Comparison of ENCODE assay signal across 16 cellular contexts in the genomic region with DNA sequence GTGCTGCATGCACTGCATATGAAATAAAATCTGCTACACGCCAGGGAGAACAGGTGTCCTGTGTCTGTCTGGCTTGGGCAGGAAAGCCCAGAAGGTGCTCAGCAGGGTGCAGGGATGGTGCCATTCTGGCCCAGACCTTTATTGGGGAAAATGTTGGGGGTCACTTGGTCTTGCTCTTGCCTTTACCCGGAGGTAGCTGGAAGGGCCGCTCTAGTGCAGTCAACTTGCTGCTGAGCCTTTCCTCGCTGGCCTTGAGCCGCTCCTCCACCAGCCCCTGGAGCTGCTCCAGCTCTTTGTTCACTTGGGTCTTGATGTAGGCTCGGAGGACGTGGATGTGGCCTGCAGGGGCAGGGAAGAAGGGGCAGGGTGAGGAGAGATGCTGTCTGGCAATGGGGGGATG.
"Had no signal": no experiment of that assay in that cellular context is flagged by ENCODE, and none has a peak within 500 bp of the region (broad histone marks: within the 10 kb centered on the region; RNA-seq: fewer than 3 reads in every experiment).

No MANE protein-coding gene starts in this region.

- H3K4me3 Mint-ChIP-seq: activated naive CD4-positive, alpha-beta T cell treated with anti-CD3 and anti-CD28 coated beads for 36 hours; stimulated activated memory B cell treated with anti-CD40 and anti-IgM and Interleukin-4, amounts not matched to agents 10 μg/mL and 1 μg/mL and 100 μg/mL, for 72 hours had no signal

- H3K9me3 ChIP-seq: body of pancreas, colonic mucosa, gastrocnemius medialis, left ventricle myocardium inferior, pancreas, right lobe of liver had no signal

- DNase-seq: activated CD4-positive, alpha-beta T cell treated with anti-CD3 and anti-CD28 coated beads for 1 hour; activated CD4-positive, alpha-beta T cell treated with anti-CD3 and anti-CD28 coated beads, Interleukin-2, amount 50 U/mL, for 4 hours; activated naive CD4-positive, alpha-beta T cell treated with anti-CD3 and anti-CD28 coated beads for 36 hours; body of pancreas; colonic mucosa; gastrocnemius medialis; left ventricle myocardium inferior; mammary epithelial cell; right lobe of liver; stimulated activated CD4-positive, alpha-beta T cell treated with anti-CD3 and anti-CD28 coated beads, Interleukin-4, amount 100 ng/mL, for 4 hours; SW 1271; T-helper 2 cell had no signal

- H3K9me3 Mint-ChIP-seq: activated naive CD4-positive, alpha-beta T cell treated with anti-CD3 and anti-CD28 coated beads for 36 hours; activated T-helper 2 cell treated with anti-CD3 and anti-CD28 coated beads, Interferon-gamma antibody, Interleukin-2, Interleukin-4, amounts not matched to agents 10 μg/mL and 5 μg/mL and 100 μg/mL, durations not matched to agents 14 hours and 24 hours and 36 hours; stimulated activated memory B cell treated with anti-CD40 and anti-IgM and Interleukin-4, amounts not matched to agents 10 μg/mL and 1 μg/mL and 100 μg/mL, for 72 hours had no signal

- H3K36me3 ChIP-seq: colonic mucosa had no signal

- H3K4me3 ChIP-seq: body of pancreas, colonic mucosa, gastrocnemius medialis, left ventricle myocardium inferior, pancreas, right lobe of liver had no signal

- ATAC-seq: body of pancreas; gastrocnemius medialis; pancreas; right lobe of liver; stimulated activated memory B cell treated with anti-CD40 and anti-IgM and Interleukin-4, amounts not matched to agents 10 μg/mL and 1 μg/mL and 100 μg/mL, for 72 hours had no signal

- H3K27ac Mint-ChIP-seq: activated naive CD4-positive, alpha-beta T cell treated with anti-CD3 and anti-CD28 coated beads for 36 hours; activated T-helper 2 cell treated with anti-CD3 and anti-CD28 coated beads, Interferon-gamma antibody, Interleukin-2, Interleukin-4, amounts not matched to agents 10 μg/mL and 5 μg/mL and 100 μg/mL, durations not matched to agents 14 hours and 24 hours and 36 hours; stimulated activated memory B cell treated with anti-CD40 and anti-IgM and Interleukin-4, amounts not matched to agents 10 μg/mL and 1 μg/mL and 100 μg/mL, for 72 hours had no signal

- H3K27me3 Mint-ChIP-seq: stimulated activated memory B cell treated with anti-CD40 and anti-IgM and Interleukin-4, amounts not matched to agents 10 μg/mL and 1 μg/mL and 100 μg/mL, for 72 hours had no signal

- H3K27me3 ChIP-seq: body of pancreas, colonic mucosa, gastrocnemius medialis, pancreas, right lobe of liver had no signal

- H3K4me1 ChIP-seq: colonic mucosa had no signal

- H3K27ac ChIP-seq: body of pancreas, colonic mucosa, gastrocnemius medialis, left ventricle myocardium inferior, pancreas, right lobe of liver, VCaP had no signal
